6 cellular contexts compared by ENCODE assay signal in the genomic region with DNA sequence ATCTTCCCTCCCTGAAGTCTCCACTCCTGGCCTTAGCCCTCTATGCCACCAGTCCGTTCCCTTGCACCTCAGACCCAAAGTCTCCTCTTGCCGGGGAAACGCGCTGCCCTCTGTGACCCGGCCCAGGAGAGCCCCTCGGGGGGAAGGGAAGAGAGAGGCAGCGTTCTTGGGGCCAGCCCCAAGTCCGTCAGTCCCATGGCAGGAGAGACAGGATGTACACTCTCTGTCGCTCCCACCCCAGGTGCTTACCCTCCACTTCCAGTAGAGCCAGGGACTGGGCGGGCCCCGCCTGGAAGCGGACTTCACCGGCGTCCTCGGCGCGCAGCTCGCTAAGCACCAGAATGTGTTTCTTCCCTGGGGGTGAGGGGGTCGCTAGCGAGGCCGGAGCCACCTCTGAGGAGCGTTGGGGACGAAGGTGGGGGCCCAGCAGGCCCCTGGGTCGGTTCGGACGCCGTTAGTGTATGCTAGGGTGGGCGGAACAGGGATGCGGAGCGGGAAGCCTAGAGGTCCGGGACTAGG. TPM values are rescaled to one million over a fixed set of nuclear protein-coding genes. Genes with fewer than 3 reads are reported as not detected.
DNase-seq lines count a peak whose midpoint lies in the region.

No MANE protein-coding gene starts in this region.

- H3K27me3 ChIP-seq in SJCRH30 = no peaks in the 10 kb centered on the region

- DNase-seq in stimulated activated CD4-positive, alpha-beta T cell treated with anti-CD3 and anti-CD28 coated beads, Interleukin-4, amount 100 ng/mL, for 1 hour = peak; percentile 16
- no peak for DNase-seq in stimulated activated CD4-positive, alpha-beta T cell treated with anti-CD3 and anti-CD28 coated beads, Interleukin-4, amount 100 ng/mL, for 24 hours
- DNase-seq in SJCRH30 = no peak
- peak; percentile 52 for DNase-seq in iPS-NIHi11 (ENCODE audit: low spot score)
- DNase-seq in effector CD8-positive, alpha-beta T cell (lab: John Stamatoyannopoulos, UW) = no peak
- no peak for DNase-seq in C1 segment of cervical spinal cord (lab: John Stamatoyannopoulos, UW)

- peaks cover 6% of the 10 kb centered on the region; the same call in 1 of the 2 replicates for H3K4me1 ChIP-seq in SJCRH30

- no peaks in the 10 kb centered on the region for H3K36me3 ChIP-seq in SJCRH30

- no peaks in the 10 kb centered on the region for H3K9me3 ChIP-seq in SJCRH30 (replicated peaks)

- H3K27ac ChIP-seq in SJCRH30 = peak overlapping the region; percentile 41; the same call in 1 of the 2 replicates

- H3K4me3 ChIP-seq in SJCRH30 = peak overlapping the region; percentile 72

RNA-seq across cellular contexts. Expression of a gene that starts 8.1 kb away (rescaled TPM):
- total RNA-seq in SJCRH30 (2014; rRNA removed; shearing (Covaris generic)) = 8.1 and 8.2 TPM in 2 replicates

RNA-seq across cellular contexts. Expression of a gene that starts 8.3 kb away (rescaled TPM):
- total RNA-seq in SJCRH30 (2014; rRNA removed; shearing (Covaris generic)) = 41.8 and 44.0 TPM in 2 replicates

RNA-seq across cellular contexts. Expression of a gene that starts 19.4 kb away (rescaled TPM):
- 67.8 and 71.6 TPM in 2 replicates for total RNA-seq in SJCRH30 (2014; rRNA removed; shearing (Covaris generic))

RNA-seq across cellular contexts. Expression of a gene that starts 20.2 kb away (rescaled TPM):
- 0.65 and 1.4 TPM in 2 replicates for total RNA-seq in SJCRH30 (2014; rRNA removed; shearing (Covaris generic))

RNA-seq across cellular contexts. Expression of a gene that starts 37.6 kb away (rescaled TPM):
- total RNA-seq in SJCRH30 (2014; rRNA removed; shearing (Covaris generic)) = 0.46 and 0.67 TPM in 2 replicates

Comparison
In these comparisons a context has a peak if more than half of its experiments do, and no peak if none do; other contexts are left out.
1. DNase-seq: peak in stimulated activated CD4-positive, alpha-beta T cell treated with anti-CD3 and anti-CD28 coated beads, Interleukin-4, amount 100 ng/mL, for 1 hour (single experiment) and iPS-NIHi11 (single experiment); none in stimulated activated CD4-positive, alpha-beta T cell treated with anti-CD3 and anti-CD28 coated beads, Interleukin-4, amount 100 ng/mL, for 24 hours (single experiment), SJCRH30 (0 of 2), effector CD8-positive, alpha-beta T cell (single experiment) and C1 segment of cervical spinal cord (0 of 14).